In genomic region chr22:38844661-38845367, GRCh38 we compare ENCODE assay signal across 10 cellular contexts. TPM values are rescaled to one million over a fixed set of nuclear protein-coding genes. Genes with fewer than 3 reads are reported as not detected.
DNase-seq lines count a peak whose midpoint lies in the region; ATAC-seq, FAIRE-seq and TF ChIP-seq lines count a peak whose summit lies in the region.
"Had no signal": no experiment of that assay in that cellular context is flagged by ENCODE, and none has a peak within 500 bp of the region (broad histone marks: within the 10 kb centered on the region; RNA-seq: fewer than 3 reads in every experiment).

No MANE protein-coding gene starts in this region.

- no peak for FAIRE-seq in A549 (lab: Jason Lieb, UNC)
- FAIRE-seq: GM12892 had no signal

- peaks cover 44% of the 10 kb centered on the region for H3K27me3 Mint-ChIP-seq in activated naive CD8-positive, alpha-beta T cell treated with anti-CD3 and anti-CD28 coated beads, Interleukin-2, amount 50 U/mL, for 24 hours

- no peak for TF ChIP-seq RAD21 in A549 (conservative IDR thresholded peaks at IDR 0.05 in 1 of 2, IDR thresholded peaks at IDR 0.05 in 1 of 2)

- no peak overlapping the region; the same call in 2 of the 3 replicates for H3K4me3 ChIP-seq in A549
- no peak overlapping the region for H3K4me3 ChIP-seq in muscle layer of colon (ENCODE audit: low read depth in 1 of 2, low read length in 2 of 2)
- no peak overlapping the region for H3K4me3 ChIP-seq in adrenal gland

- H3K27ac Mint-ChIP-seq in activated naive CD8-positive, alpha-beta T cell treated with anti-CD3 and anti-CD28 coated beads, Interleukin-2, amount 50 U/mL, for 24 hours, result no peak overlapping the region

- peak overlapping the region in 1 of 2 experiments; percentile 94; a peak in 4 of 6 replicates for H3K27ac ChIP-seq in A549
- peak overlapping the region; percentile 23 for H3K27ac ChIP-seq in muscle layer of colon (ENCODE audit: low read depth, low read length)
- no peak overlapping the region for H3K27ac ChIP-seq in adrenal gland

- 88% methylated on average over 13 of the region's 14 CpGs for WGBS in A549 (ENCODE audit: missing lambda C conversion rate)
- WGBS in adrenal gland, 4 donors, result 66 to 73% (median 70%) methylated on average over 14 of the region's 14 CpGs

- DNase-seq in A549 (ENCODE audit: low read depth in 1 of 2, low spot score in 1 of 2), result no peak
- peak; percentile 45 for DNase-seq in Daoy (ENCODE audit: low read depth)
- no peak for DNase-seq in activated naive CD8-positive, alpha-beta T cell treated with anti-CD3 and anti-CD28 coated beads, Interleukin-2, amount 50 U/mL, for 24 hours
- no peak for DNase-seq in HT-29 (ENCODE audit: low spot score)
- DNase-seq in adrenal gland, result no peak
- DNase-seq in AML-193 (lab: John Stamatoyannopoulos, UW), result no peak
- DNase-seq in superior temporal gyrus (ENCODE audit: extremely low spot score), result no peak
- DNase-seq: stimulated activated CD4-positive, alpha-beta T cell treated with anti-CD3 and anti-CD28 coated beads, Interleukin-15, amount 100 ng/mL, for 24 hours had no signal

- peak overlapping the region; percentile 92 for H3K4me2 ChIP-seq in A549

- POLR2A ChIA-PET in A549 (lab: Yijun Ruan, JAX), result interaction anchor here (1.4 to 2.2 kb wide), 2 partner anchors 9 to 76 kb away, joined by 4 to 35 read pairs; no protein-coding TSS in a partner anchor

- no peaks in the 10 kb centered on the region for H3K36me3 Mint-ChIP-seq in activated naive CD8-positive, alpha-beta T cell treated with anti-CD3 and anti-CD28 coated beads, Interleukin-2, amount 50 U/mL, for 24 hours (ENCODE audit: low read depth)

- H3K36me3 ChIP-seq in muscle layer of colon (ENCODE audit: insufficient read depth, low read length) (no peaks in the 10 kb centered on the region), adrenal gland (replicated peaks in 1 of 2) (no peaks in the 10 kb centered on the region)

- no peak overlapping the region for H3K9ac ChIP-seq in muscle layer of colon (ENCODE audit: low read length)

- TF ChIP-seq EP300 in A549 (IDR thresholded peaks at IDR 0.05), result no peak

- H3K9me3 Mint-ChIP-seq in activated naive CD8-positive, alpha-beta T cell treated with anti-CD3 and anti-CD28 coated beads, Interleukin-2, amount 50 U/mL, for 24 hours, result no peaks in the 10 kb centered on the region

- ATAC-seq in A549, result no peak
- no peak for ATAC-seq in activated naive CD8-positive, alpha-beta T cell treated with anti-CD3 and anti-CD28 coated beads, Interleukin-2, amount 50 U/mL, for 24 hours

- H3K4me3 Mint-ChIP-seq in activated naive CD8-positive, alpha-beta T cell treated with anti-CD3 and anti-CD28 coated beads, Interleukin-2, amount 50 U/mL, for 24 hours, result peak overlapping the region; percentile 50

- H3K4me1 Mint-ChIP-seq in activated naive CD8-positive, alpha-beta T cell treated with anti-CD3 and anti-CD28 coated beads, Interleukin-2, amount 50 U/mL, for 24 hours, result peaks cover 13% of the 10 kb centered on the region

- TF ChIP-seq POLR2A in A549 (IDR thresholded peaks at IDR 0.05; ENCODE audit: low read length) (no peak), adrenal gland (IDR thresholded peaks at IDR 0.05) (no peak)

- TF ChIP-seq CTCF in A549 (IDR thresholded peaks at IDR 0.05) (no peak), adrenal gland (IDR thresholded peaks at IDR 0.05) (no peak)

- H3K4me1 ChIP-seq in A549 (peaks cover 22% of the 10 kb centered on the region; the same call in 2 of the 3 replicates), muscle layer of colon (ENCODE audit: insufficient read depth, low read length) (peaks cover 6% of the 10 kb centered on the region), adrenal gland (replicated peaks in 1 of 2) (peaks cover 3 to 11% of the 10 kb centered on the region in 2 donors)

- H3K27me3 ChIP-seq in muscle layer of colon (ENCODE audit: control insufficient read depth in 1 of 2, insufficient read depth in 2 of 2, low read length in 2 of 2) (peaks cover 0 to 12% of the 10 kb centered on the region in 2 donors), adrenal gland (no peaks in the 10 kb centered on the region)

- intact Hi-C loops in adrenal gland (cut with DNase I), result loop anchor here (5.0 to 10.0 kb wide), 2 partner anchors 70 to 78 kb away; no protein-coding TSS in a partner anchor

- no peaks in the 10 kb centered on the region for H3K9me3 ChIP-seq in A549
- H3K9me3 ChIP-seq in muscle layer of colon (ENCODE audit: low read length), result no peaks in the 10 kb centered on the region
- H3K9me3 ChIP-seq in adrenal gland (replicated peaks in 1 of 3), result no peaks in the 10 kb centered on the region

- CTCF ChIA-PET in A549 (lab: Yijun Ruan, JAX), result interaction anchor here (0.6 to 6.2 kb wide), 5 partner anchors 15 to 1187 kb away, joined by 3 to 95 read pairs (median 4); no protein-coding TSS in a partner anchor

TF ChIP-seq in A549, 52 proteins besides CTCF, POLR2A, EP300 and RAD21:
- TF ChIP-seq MYC (IDR thresholded peaks at IDR 0.05; ENCODE audit: borderline replicate concordance, low read length) (no peak), CBX8 (IDR thresholded peaks at IDR 0.05) (no peak), ATOH8 (CRISPR knock-in tag; IDR thresholded peaks at IDR 0.05; ENCODE audit: low read depth) (no peak), HOXB5 (CRISPR knock-in tag; IDR thresholded peaks at IDR 0.05) (no peak), BCL3 (IDR thresholded peaks at IDR 0.05) (no peak)

RNA-seq across cellular contexts. Expression of gene NPTXR, which starts 1.0 kb away (rescaled TPM):
- 3.3 and 6.6 TPM in 2 replicates for polyA plus RNA-seq in A549 (2011; rRNA removed)
- polyA plus RNA-seq in A549 (2012; cell fraction: cytosol; rRNA removed), result 2.3 and 3.6 TPM in 2 replicates
- 5.8 and 6.7 TPM in 2 replicates for polyA plus RNA-seq in A549 (2012; cell fraction: nucleus; rRNA removed)
- polyA plus RNA-seq in A549 (2017; fragmentation: RNase III; extraction: RNeasy Plus Mini Kit Qiagen cat#74134 plus additional on column Dnase treatment), result 9.7 to 15.3 TPM (median 14.8 TPM) in 3 replicates
- polyA minus RNA-seq in A549 (2011; rRNA and poly(A)+ RNA removed), result 7.7 TPM in 2 replicates
- total RNA-seq in Daoy (2014; rRNA removed; shearing (Covaris generic)), result 1.5 and 3.7 TPM in 2 replicates
- 0.03 and 0.70 TPM in 2 replicates for total RNA-seq in HT-29 (2014; rRNA removed; shearing (Covaris generic))
- total RNA-seq in adrenal gland, result 10 to 100 TPM in 7 of 8 donors, 1 to 10 TPM in 1; 6.9 to 26.9 (median 13.4) TPM
- 1 to 10 TPM; 3.4 to 4.7 (median 4.4) TPM for polyA plus RNA-seq in adrenal gland

RNA-seq across cellular contexts. Expression of gene CBX6, which starts 27.2 kb away (rescaled TPM):
- polyA plus RNA-seq in A549 (2011; rRNA removed) (9.8 and 10.4 TPM in 2 replicates), A549 (2017; fragmentation: RNase III; extraction: RNeasy Plus Mini Kit Qiagen cat#74134 plus additional on column Dnase treatment) (22.1 to 24.0 TPM (median 22.4 TPM) in 3 replicates), adrenal gland (10 to 100 TPM; 21.0 to 87.3 (median 38.8) TPM)
- polyA plus RNA-seq in A549 (2012; cell fraction: cytosol; rRNA removed), result 7.6 and 10.4 TPM in 2 replicates
- 25.0 and 36.1 TPM in 2 replicates for polyA plus RNA-seq in A549 (2012; cell fraction: nucleus; rRNA removed)
- polyA minus RNA-seq in A549 (2011; rRNA and poly(A)+ RNA removed), result 35.3 and 40.2 TPM in 2 replicates
- total RNA-seq in Daoy (2014; rRNA removed; shearing (Covaris generic)), result 25.5 and 32.5 TPM in 2 replicates
- total RNA-seq in HT-29 (2014; rRNA removed; shearing (Covaris generic)), result 10.8 and 12.3 TPM in 2 replicates
- 100 to 1,000 TPM in 1 of 8 donors, 10 to 100 TPM in 7; 48.0 to 151 (median 79.5) TPM for total RNA-seq in adrenal gland

RNA-seq across cellular contexts. Expression of gene DNAL4, which starts 50.9 kb away (rescaled TPM):
- polyA plus RNA-seq in A549 (2011; rRNA removed) (9.8 and 9.9 TPM in 2 replicates), A549 (2017; fragmentation: RNase III; extraction: RNeasy Plus Mini Kit Qiagen cat#74134 plus additional on column Dnase treatment) (7.0 to 7.7 TPM (median 7.6 TPM) in 3 replicates), adrenal gland (10 to 100 TPM; 11.8 to 19.7 (median 14.7) TPM)
- polyA plus RNA-seq in A549 (2012; cell fraction: cytosol; rRNA removed), result 8.5 and 9.9 TPM in 2 replicates
- polyA plus RNA-seq in A549 (2012; cell fraction: nucleus; rRNA removed), result 5.6 and 7.2 TPM in 2 replicates
- 6.0 and 8.1 TPM in 2 replicates for polyA minus RNA-seq in A549 (2011; rRNA and poly(A)+ RNA removed)
- 10.7 and 11.6 TPM in 2 replicates for total RNA-seq in Daoy (2014; rRNA removed; shearing (Covaris generic))
- total RNA-seq in HT-29 (2014; rRNA removed; shearing (Covaris generic)), result 11.3 and 14.4 TPM in 2 replicates
- 10 to 100 TPM; 12.9 to 29.8 (median 22.3) TPM for total RNA-seq in adrenal gland
